In the genomic region with DNA sequence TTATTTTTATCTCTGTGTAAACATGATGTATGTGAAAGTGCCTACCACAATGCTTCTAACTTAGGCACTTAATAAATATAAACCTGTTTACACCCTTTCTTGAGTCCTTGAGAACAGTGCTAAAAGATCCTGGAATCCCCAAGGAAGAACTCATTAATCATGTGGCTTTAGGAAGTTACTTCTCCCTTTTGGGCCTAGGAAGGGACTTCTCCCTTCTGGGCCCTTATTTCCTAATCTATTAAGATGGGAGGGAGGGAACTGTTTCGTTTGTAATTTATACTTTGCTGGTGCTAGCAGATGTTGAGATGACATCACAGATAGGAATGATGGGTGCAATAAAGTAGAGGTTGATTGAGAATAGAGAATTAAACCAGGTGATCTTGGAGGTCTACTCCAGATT, we compare ENCODE assay signal across 1 cellular context.
TF ChIP-seq lines count a peak whose summit lies in the region.

No MANE protein-coding gene starts in this region.

TF ChIP-seq in K562, 482 proteins besides CTCF, POLR2A, EP300 and RAD21 (continued from another document):
- TF ChIP-seq, protein P1, sequence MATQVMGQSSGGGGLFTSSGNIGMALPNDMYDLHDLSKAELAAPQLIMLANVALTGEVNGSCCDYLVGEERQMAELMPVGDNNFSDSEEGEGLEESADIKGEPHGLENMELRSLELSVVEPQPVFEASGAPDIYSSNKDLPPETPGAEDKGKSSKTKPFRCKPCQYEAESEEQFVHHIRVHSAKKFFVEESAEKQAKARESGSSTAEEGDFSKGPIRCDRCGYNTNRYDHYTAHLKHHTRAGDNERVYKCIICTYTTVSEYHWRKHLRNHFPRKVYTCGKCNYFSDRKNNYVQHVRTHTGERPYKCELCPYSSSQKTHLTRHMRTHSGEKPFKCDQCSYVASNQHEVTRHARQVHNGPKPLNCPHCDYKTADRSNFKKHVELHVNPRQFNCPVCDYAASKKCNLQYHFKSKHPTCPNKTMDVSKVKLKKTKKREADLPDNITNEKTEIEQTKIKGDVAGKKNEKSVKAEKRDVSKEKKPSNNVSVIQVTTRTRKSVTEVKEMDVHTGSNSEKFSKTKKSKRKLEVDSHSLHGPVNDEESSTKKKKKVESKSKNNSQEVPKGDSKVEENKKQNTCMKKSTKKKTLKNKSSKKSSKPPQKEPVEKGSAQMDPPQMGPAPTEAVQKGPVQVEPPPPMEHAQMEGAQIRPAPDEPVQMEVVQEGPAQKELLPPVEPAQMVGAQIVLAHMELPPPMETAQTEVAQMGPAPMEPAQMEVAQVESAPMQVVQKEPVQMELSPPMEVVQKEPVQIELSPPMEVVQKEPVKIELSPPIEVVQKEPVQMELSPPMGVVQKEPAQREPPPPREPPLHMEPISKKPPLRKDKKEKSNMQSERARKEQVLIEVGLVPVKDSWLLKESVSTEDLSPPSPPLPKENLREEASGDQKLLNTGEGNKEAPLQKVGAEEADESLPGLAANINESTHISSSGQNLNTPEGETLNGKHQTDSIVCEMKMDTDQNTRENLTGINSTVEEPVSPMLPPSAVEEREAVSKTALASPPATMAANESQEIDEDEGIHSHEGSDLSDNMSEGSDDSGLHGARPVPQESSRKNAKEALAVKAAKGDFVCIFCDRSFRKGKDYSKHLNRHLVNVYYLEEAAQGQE (CRISPR knock-in tag; IDR thresholded peaks at IDR 0.05; ENCODE audit: low read depth) = no peak
- TF ChIP-seq BRD9 (IDR thresholded peaks at IDR 0.05; ENCODE audit: low read depth, partially characterized antibody) (no peak), SRSF3 (IDR thresholded peaks at IDR 0.05; ENCODE audit: insufficient read depth, low read length) (no peak), FOXK1 (CRISPR knock-in tag; IDR thresholded peaks at IDR 0.05; ENCODE audit: borderline replicate concordance) (no peak)
